ENCODE assay signal across 18 cellular contexts in genomic region chr10:27439101-27439500, GRCh38.
DNase-seq lines count a peak whose midpoint lies in the region; FAIRE-seq and TF ChIP-seq lines count a peak whose summit lies in the region.
"Had no signal": no experiment of that assay in that cellular context is flagged by ENCODE, and none has a peak within 500 bp of the region (broad histone marks: within the 10 kb centered on the region; RNA-seq: fewer than 3 reads in every experiment).

No MANE protein-coding gene starts in this region.

- peak overlapping the region; percentile 37 for H2AFZ ChIP-seq in keratinocyte (ENCODE audit: control insufficient read depth, low read length)
- H2AFZ ChIP-seq: PC-9 had no signal

- peak overlapping the region; percentile 22 for H3K4me2 ChIP-seq in keratinocyte (ENCODE audit: control insufficient read depth, extremely low read depth, insufficient read depth, low read depth, low read length)
- H3K4me2 ChIP-seq: PC-9 had no signal

- no peaks in the 10 kb centered on the region for H3K79me2 ChIP-seq in keratinocyte (ENCODE audit: control insufficient read depth, insufficient read depth, low read length)

- H3K27me3 ChIP-seq in keratinocyte (ENCODE audit: control insufficient read depth, extremely low read depth, insufficient read depth, low read length), result no peaks in the 10 kb centered on the region
- H3K27me3 ChIP-seq: SJCRH30 had no signal

- H3K9me3 ChIP-seq in SK-N-MC (ENCODE audit: low read depth, low read length), result no peaks in the 10 kb centered on the region
- H3K9me3 ChIP-seq in keratinocyte (ENCODE audit: control insufficient read depth, low read depth, low read length), result no peaks in the 10 kb centered on the region
- H3K9me3 ChIP-seq: SJCRH30 had no signal

- peaks cover 4% of the 10 kb centered on the region for H3K4me1 ChIP-seq in keratinocyte (ENCODE audit: control insufficient read depth, extremely low read depth, insufficient read depth, low read length)
- H3K4me1 ChIP-seq: SJCRH30 had no signal

- DNase-seq in SK-N-MC (ENCODE audit: low read depth, low spot score), result no peak
- DNase-seq in fibroblast of mammary gland (ENCODE audit: low read depth), result peak; percentile 6
- DNase-seq in keratinocyte (ENCODE audit: low read depth, low spot score), result no peak
- DNase-seq in C1 segment of cervical spinal cord (lab: John Stamatoyannopoulos, UW), result no peak
- DNase-seq in NCI-H146 (lab: John Stamatoyannopoulos, UW), result no peak
- DNase-seq in erythroblast (lab: John Stamatoyannopoulos, UW), result no peak
- no peak for DNase-seq in AG08395 (ENCODE audit: low spot score)
- DNase-seq: Calu3; CD8-positive, alpha-beta memory T cell; Kasumi-1; NCI-H1105 treated with DMSO at 0.1 percent for 48 hours; NCI-H1694; NCI-H2029 treated with DMSO at 0.1 percent for 48 hours; NCI-H446 treated with DMSO at 0.1 percent for 48 hours; NCI-H526; PC-9; SJCRH30 had no signal

- FAIRE-seq in keratinocyte (lab: Jason Lieb, UNC), result no peak
- FAIRE-seq: HepG2 had no signal

- no peak for TF ChIP-seq CTCF in fibroblast of mammary gland (conservative IDR thresholded peaks at IDR 0.05; ENCODE audit: control insufficient read depth, insufficient read depth, low read depth, low read length)
- TF ChIP-seq CTCF in keratinocyte (optimal IDR thresholded peaks at IDR 0.05 in 1 of 3, IDR thresholded peaks at IDR 0.05 in 1 of 3, conservative IDR thresholded peaks at IDR 0.05 in 1 of 3; ENCODE audit: extremely low read depth in 1 of 3, insufficient read depth in 2 of 3, low read length in 3 of 3), result no peak

- no peaks in the 10 kb centered on the region for H3K9me1 ChIP-seq in keratinocyte (ENCODE audit: control insufficient read depth, extremely low read depth, insufficient read depth, low read length)

- H3K36me3 ChIP-seq in SK-N-MC (ENCODE audit: insufficient read depth, low read length), result no peaks in the 10 kb centered on the region
- H3K36me3 ChIP-seq in keratinocyte (ENCODE audit: control insufficient read depth in 2 of 2, extremely low read depth in 1 of 2, insufficient read depth in 2 of 2, low read length in 2 of 2), result no peaks in the 10 kb centered on the region
- H3K36me3 ChIP-seq: SJCRH30 had no signal

- H3K9ac ChIP-seq in SK-N-MC (ENCODE audit: insufficient read length) (no peak overlapping the region), keratinocyte (ENCODE audit: control insufficient read depth, extremely low read depth, insufficient read depth, low read length) (no peak overlapping the region)

- dilution Hi-C loops in keratinocyte (cut with MboI; ENCODE audit: extremely low pct_ligation_motif_present, low sequenced_read_pairs), result no loop called here

- no peak for TF ChIP-seq POLR2A in erythroblast (IDR thresholded peaks at IDR 0.05; ENCODE audit: low read length)

- no peak overlapping the region; the same call in 1 of the 2 replicates for H3K4me3 ChIP-seq in SK-N-MC
- no peak overlapping the region for H3K4me3 ChIP-seq in fibroblast of mammary gland (ENCODE audit: control insufficient read depth, low read depth, low read length)
- no peak overlapping the region for H3K4me3 ChIP-seq in keratinocyte (ENCODE audit: control insufficient read depth in 2 of 3, extremely low read depth in 1 of 3, insufficient read depth in 2 of 3, low read depth in 1 of 3, low read length in 3 of 3)
- H3K4me3 ChIP-seq: PC-9, SJCRH30 had no signal

- H3K27ac ChIP-seq in SK-N-MC, result peak overlapping the region; percentile 81
- H3K27ac ChIP-seq in keratinocyte (ENCODE audit: control insufficient read depth, insufficient read depth, low read length), result no peak overlapping the region
- H3K27ac ChIP-seq: PC-9, SJCRH30 had no signal

- no peaks in the 10 kb centered on the region for H4K20me1 ChIP-seq in keratinocyte (ENCODE audit: control insufficient read depth, extremely low read depth, insufficient read depth, low read length)
